ENCODE assay signal across 18 cellular contexts in the genomic region with DNA sequence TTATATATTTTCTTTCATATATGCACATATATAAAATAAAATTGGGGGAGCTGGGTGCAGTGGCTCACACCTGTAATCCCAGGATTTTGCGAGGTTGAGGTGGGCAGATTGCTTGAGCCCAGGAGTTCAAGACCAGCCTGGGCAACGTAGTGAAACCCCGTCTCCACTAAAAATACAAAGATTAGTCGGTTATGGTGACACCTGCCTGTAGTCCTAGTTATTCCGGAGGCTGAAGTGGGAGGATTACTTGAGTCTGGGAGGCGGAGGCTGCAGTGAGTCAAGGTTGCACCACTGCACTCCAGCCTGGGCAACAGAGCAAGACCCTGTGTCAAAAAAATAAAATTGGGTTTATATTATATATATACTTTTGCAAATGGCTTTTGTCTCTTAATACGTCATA. TPM values are rescaled to one million over a fixed set of nuclear protein-coding genes. Genes with fewer than 3 reads are reported as not detected.
DNase-seq lines count a peak whose midpoint lies in the region; ATAC-seq and TF ChIP-seq lines count a peak whose summit lies in the region.
"Had no signal": no experiment of that assay in that cellular context is flagged by ENCODE, and none has a peak within 500 bp of the region (broad histone marks: within the 10 kb centered on the region; RNA-seq: fewer than 3 reads in every experiment).

No MANE protein-coding gene starts in this region.

- H3K27me3 Mint-ChIP-seq in osteocyte (ENCODE audit: unreplicated experiment) (peaks cover 35% of the 10 kb centered on the region), type B pancreatic cell (no peaks in the 10 kb centered on the region)

- H3K36me3 Mint-ChIP-seq in osteocyte (ENCODE audit: unreplicated experiment) (no peaks in the 10 kb centered on the region), type B pancreatic cell (no peaks in the 10 kb centered on the region)
- H3K36me3 Mint-ChIP-seq: CD8-positive, alpha-beta T cell had no signal

- H3K4me3 Mint-ChIP-seq in osteocyte (ENCODE audit: unreplicated experiment) = no peak overlapping the region
- H3K4me3 Mint-ChIP-seq in type B pancreatic cell = no peak overlapping the region
- H3K4me3 Mint-ChIP-seq: B cell; CD4-positive, alpha-beta T cell; CD8-positive, alpha-beta T cell had no signal

- TF ChIP-seq CTCF in right atrium auricular region (IDR thresholded peaks at IDR 0.05) (no peak), osteocyte (IDR thresholded peaks at IDR 0.05) (no peak), type B pancreatic cell (conservative IDR thresholded peaks at IDR 0.05) (no peak), foreskin fibroblast (IDR thresholded peaks at IDR 0.05; ENCODE audit: low read depth, low read length) (no peak)

- intact Hi-C loops in left ventricle myocardium superior (cut with micrococcal nuclease) = no loop called here

- no peak for ATAC-seq in left ventricle myocardium superior
- ATAC-seq: A549; CD8-positive, alpha-beta T cell had no signal

- H3K27ac Mint-ChIP-seq in osteocyte (ENCODE audit: unreplicated experiment) (no peak overlapping the region), type B pancreatic cell (no peak overlapping the region)
- H3K27ac Mint-ChIP-seq: B cell; CD4-positive, alpha-beta T cell; CD8-positive, alpha-beta T cell had no signal

- H3K4me1 ChIP-seq in right atrium auricular region = no peaks in the 10 kb centered on the region
- H3K4me1 ChIP-seq: A549; BLaER1 treated with 17β-estradiol and CSF1 and Interleukin-3, amounts not matched to agents 10 nM and 100 nM had no signal

- no peaks in the 10 kb centered on the region for H3K27me3 ChIP-seq in right atrium auricular region
- H3K27me3 ChIP-seq: BLaER1 treated with 17β-estradiol and CSF1 and Interleukin-3, amounts not matched to agents 10 nM and 100 nM had no signal

- no peaks in the 10 kb centered on the region for H3K9me3 ChIP-seq in right atrium auricular region
- H3K9me3 ChIP-seq: A549; BLaER1 treated with 17β-estradiol and CSF1 and Interleukin-3, amounts not matched to agents 10 nM and 100 nM; Caco-2 had no signal

- no peak overlapping the region for H3K27ac ChIP-seq in right atrium auricular region
- H3K27ac ChIP-seq: 22Rv1; A549; BLaER1 treated with 17β-estradiol and CSF1 and Interleukin-3, amounts not matched to agents 10 nM and 100 nM; C4-2B had no signal

- H3K9me3 Mint-ChIP-seq in osteocyte (ENCODE audit: unreplicated experiment) (no peaks in the 10 kb centered on the region), type B pancreatic cell (no peaks in the 10 kb centered on the region)
- H3K9me3 Mint-ChIP-seq: CD4-positive, alpha-beta T cell; CD8-positive, alpha-beta T cell had no signal

- DNase-seq in right atrium auricular region (ENCODE audit: low spot score) (peak; percentile 43), left ventricle myocardium superior (no peak), osteocyte (ENCODE audit: extremely low spot score, unreplicated experiment) (peak; percentile 23), type B pancreatic cell (ENCODE audit: extremely low spot score, unreplicated experiment) (peak; percentile 0), NCI-H187 (lab: John Stamatoyannopoulos, UW) (no peak), foreskin fibroblast (no peak)
- DNase-seq: AML-193; Caco-2; Calu3; CD4-positive, alpha-beta T cell; DMS79 treated with DMSO at 0.1 percent for 48 hours; GF-D8 had no signal

- H3K4me1 Mint-ChIP-seq in osteocyte (ENCODE audit: unreplicated experiment) = no peaks in the 10 kb centered on the region
- no peaks in the 10 kb centered on the region for H3K4me1 Mint-ChIP-seq in type B pancreatic cell (ENCODE audit: unreplicated experiment)
- H3K4me1 Mint-ChIP-seq: B cell had no signal

- no peaks in the 10 kb centered on the region for H3K36me3 ChIP-seq in right atrium auricular region
- H3K36me3 ChIP-seq: BLaER1 treated with 17β-estradiol and CSF1 and Interleukin-3, amounts not matched to agents 10 nM and 100 nM had no signal

- no peak overlapping the region for H3K4me3 ChIP-seq in right atrium auricular region
- no peak overlapping the region for H3K4me3 ChIP-seq in foreskin fibroblast (ENCODE audit: low read depth in 1 of 2, low read length in 2 of 2)
- H3K4me3 ChIP-seq: A549; BLaER1 treated with 17β-estradiol and CSF1 and Interleukin-3, amounts not matched to agents 10 nM and 100 nM had no signal

RNA-seq across cellular contexts. Expression of a gene that starts 39.6 kb away (rescaled TPM):
- under 1 TPM; 0.28 to 0.44 TPM for total RNA-seq in right atrium auricular region
- total RNA-seq in left ventricle myocardium superior = 0.17 TPM
- total RNA-seq in osteocyte = not detected in 2 replicates
- 3.0 and 4.6 TPM in 2 replicates for total RNA-seq in type B pancreatic cell (ENCODE audit: low replicate concordance)
- total RNA-seq: B cell had no signal

Comparison
In these comparisons a context has a peak if more than half of its experiments do, and no peak if none do; other contexts are left out.
1. DNase-seq: peak in right atrium auricular region (single experiment), osteocyte (single experiment) and type B pancreatic cell (single experiment); none in left ventricle myocardium superior (single experiment), NCI-H187 (0 of 2) and foreskin fibroblast (0 of 2).